Comparison of ENCODE assay signal across 1 cellular context in the genomic region with DNA sequence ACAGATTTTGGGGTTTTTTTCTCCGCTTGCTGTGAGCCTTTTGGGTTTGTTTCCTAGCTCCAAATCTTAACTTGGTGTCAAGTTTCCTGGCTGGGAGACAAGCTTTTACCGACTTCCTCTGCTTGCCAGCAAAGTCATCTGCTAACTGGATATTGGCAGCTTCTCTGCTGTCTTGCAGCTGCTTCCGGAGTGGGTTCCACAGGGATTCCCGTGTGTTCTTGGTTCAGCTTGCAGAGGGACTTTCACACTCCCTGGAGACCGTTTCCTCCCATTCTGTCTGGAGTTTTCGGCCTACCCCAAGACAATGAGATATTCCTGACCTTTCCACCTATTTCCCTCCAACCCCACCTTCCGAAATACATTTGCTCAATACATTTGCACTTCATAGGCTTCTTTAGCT.
TF ChIP-seq lines count a peak whose summit lies in the region.

No MANE protein-coding gene starts in this region.

TF ChIP-seq in K562, 482 proteins besides CTCF, POLR2A, EP300 and RAD21 (continued from another document and continues in another):
- TF ChIP-seq, protein P1, sequence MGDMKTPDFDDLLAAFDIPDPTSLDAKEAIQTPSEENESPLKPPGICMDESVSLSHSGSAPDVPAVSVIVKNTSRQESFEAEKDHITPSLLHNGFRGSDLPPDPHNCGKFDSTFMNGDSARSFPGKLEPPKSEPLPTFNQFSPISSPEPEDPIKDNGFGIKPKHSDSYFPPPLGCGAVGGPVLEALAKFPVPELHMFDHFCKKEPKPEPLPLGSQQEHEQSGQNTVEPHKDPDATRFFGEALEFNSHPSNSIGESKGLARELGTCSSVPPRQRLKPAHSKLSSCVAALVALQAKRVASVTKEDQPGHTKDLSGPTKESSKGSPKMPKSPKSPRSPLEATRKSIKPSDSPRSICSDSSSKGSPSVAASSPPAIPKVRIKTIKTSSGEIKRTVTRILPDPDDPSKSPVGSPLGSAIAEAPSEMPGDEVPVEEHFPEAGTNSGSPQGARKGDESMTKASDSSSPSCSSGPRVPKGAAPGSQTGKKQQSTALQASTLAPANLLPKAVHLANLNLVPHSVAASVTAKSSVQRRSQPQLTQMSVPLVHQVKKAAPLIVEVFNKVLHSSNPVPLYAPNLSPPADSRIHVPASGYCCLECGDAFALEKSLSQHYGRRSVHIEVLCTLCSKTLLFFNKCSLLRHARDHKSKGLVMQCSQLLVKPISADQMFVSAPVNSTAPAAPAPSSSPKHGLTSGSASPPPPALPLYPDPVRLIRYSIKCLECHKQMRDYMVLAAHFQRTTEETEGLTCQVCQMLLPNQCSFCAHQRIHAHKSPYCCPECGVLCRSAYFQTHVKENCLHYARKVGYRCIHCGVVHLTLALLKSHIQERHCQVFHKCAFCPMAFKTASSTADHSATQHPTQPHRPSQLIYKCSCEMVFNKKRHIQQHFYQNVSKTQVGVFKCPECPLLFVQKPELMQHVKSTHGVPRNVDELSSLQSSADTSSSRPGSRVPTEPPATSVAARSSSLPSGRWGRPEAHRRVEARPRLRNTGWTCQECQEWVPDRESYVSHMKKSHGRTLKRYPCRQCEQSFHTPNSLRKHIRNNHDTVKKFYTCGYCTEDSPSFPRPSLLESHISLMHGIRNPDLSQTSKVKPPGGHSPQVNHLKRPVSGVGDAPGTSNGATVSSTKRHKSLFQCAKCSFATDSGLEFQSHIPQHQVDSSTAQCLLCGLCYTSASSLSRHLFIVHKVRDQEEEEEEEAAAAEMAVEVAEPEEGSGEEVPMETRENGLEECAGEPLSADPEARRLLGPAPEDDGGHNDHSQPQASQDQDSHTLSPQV (IDR thresholded peaks at IDR 0.05) = 0 out of 2 replicates have a peak, but pooled peaks have one; percentile 37
- no peak for TF ChIP-seq FOXA3 (CRISPR knock-in tag; conservative IDR thresholded peaks at IDR 0.05 in 1 of 2, IDR thresholded peaks at IDR 0.05 in 1 of 2)
- TF ChIP-seq VEZF1 (CRISPR knock-in tag; IDR thresholded peaks at IDR 0.05) = no peak
- TF ChIP-seq MTA2 (IDR thresholded peaks at IDR 0.05; ENCODE audit: low read depth) = no peak
- TF ChIP-seq SMARCC2 (IDR thresholded peaks at IDR 0.05; ENCODE audit: low read depth) = no peak
- peak; percentile 48; the same call in 1 of the 2 replicates for TF ChIP-seq ARID1B (IDR thresholded peaks at IDR 0.05)
- no peak for TF ChIP-seq NFYB (IDR thresholded peaks at IDR 0.05; ENCODE audit: extremely low read depth, insufficient read length)
- TF ChIP-seq E2F4 (CRISPR knock-in tag; IDR thresholded peaks at IDR 0.05; ENCODE audit: low read depth) = no peak
- TF ChIP-seq ZSCAN32 (CRISPR knock-in tag; IDR thresholded peaks at IDR 0.05) = no peak
- no peak for TF ChIP-seq ZFPM2 (CRISPR knock-in tag; IDR thresholded peaks at IDR 0.05)
- no peak for TF ChIP-seq SIRT6 (IDR thresholded peaks at IDR 0.05; ENCODE audit: low read depth, low read length)
- TF ChIP-seq ZNF318 (IDR thresholded peaks at IDR 0.05; ENCODE audit: borderline replicate concordance in 1 of 2, low read depth in 1 of 2) = no peak
- peak; percentile 57 for TF ChIP-seq DPF2 (IDR thresholded peaks at IDR 0.05)
- no peak for TF ChIP-seq WHSC1 (IDR thresholded peaks at IDR 0.05; ENCODE audit: low read length)
- TF ChIP-seq, protein P2, sequence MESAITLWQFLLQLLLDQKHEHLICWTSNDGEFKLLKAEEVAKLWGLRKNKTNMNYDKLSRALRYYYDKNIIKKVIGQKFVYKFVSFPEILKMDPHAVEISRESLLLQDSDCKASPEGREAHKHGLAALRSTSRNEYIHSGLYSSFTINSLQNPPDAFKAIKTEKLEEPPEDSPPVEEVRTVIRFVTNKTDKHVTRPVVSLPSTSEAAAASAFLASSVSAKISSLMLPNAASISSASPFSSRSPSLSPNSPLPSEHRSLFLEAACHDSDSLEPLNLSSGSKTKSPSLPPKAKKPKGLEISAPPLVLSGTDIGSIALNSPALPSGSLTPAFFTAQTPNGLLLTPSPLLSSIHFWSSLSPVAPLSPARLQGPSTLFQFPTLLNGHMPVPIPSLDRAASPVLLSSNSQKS (CRISPR knock-in tag; IDR thresholded peaks at IDR 0.05) = no peak
- no peak for TF ChIP-seq EGR1 (conservative IDR thresholded peaks at IDR 0.05)
- TF ChIP-seq MCM3 (IDR thresholded peaks at IDR 0.05) = no peak
- no peak for TF ChIP-seq ZNF561 (CRISPR knock-in tag; conservative IDR thresholded peaks at IDR 0.05)
- TF ChIP-seq MAZ (CRISPR knock-in tag; conservative IDR thresholded peaks at IDR 0.05 in 1 of 2, IDR thresholded peaks at IDR 0.05 in 1 of 2) = peak; percentile 16 to 23; a peak in 1 of 4 replicates
- no peak for TF ChIP-seq HINFP (tag; conservative IDR thresholded peaks at IDR 0.05; ENCODE audit: low read depth)
- no peak for TF ChIP-seq MTF1 (CRISPR knock-in tag; IDR thresholded peaks at IDR 0.05; ENCODE audit: borderline replicate concordance)
- no peak for TF ChIP-seq ZBED1 (IDR thresholded peaks at IDR 0.05)
- no peak for TF ChIP-seq ZNF165 (CRISPR knock-in tag; IDR thresholded peaks at IDR 0.05; ENCODE audit: borderline replicate concordance)
- TF ChIP-seq FOXK2 (conservative IDR thresholded peaks at IDR 0.05 in 1 of 2, IDR thresholded peaks at IDR 0.05 in 1 of 2; ENCODE audit: low read depth in 2 of 2) = no peak
- TF ChIP-seq RBM17 (IDR thresholded peaks at IDR 0.05; ENCODE audit: borderline replicate concordance, low read depth, low read length) = no peak
- no peak for TF ChIP-seq HOMEZ (CRISPR knock-in tag; IDR thresholded peaks at IDR 0.05)
- TF ChIP-seq NRF1 (conservative IDR thresholded peaks at IDR 0.05 in 1 of 2, IDR thresholded peaks at IDR 0.05 in 1 of 2) = no peak
- TF ChIP-seq KDM4B (IDR thresholded peaks at IDR 0.05; ENCODE audit: borderline replicate concordance in 2 of 2, low read depth in 1 of 2) = no peak
- TF ChIP-seq, protein P3, sequence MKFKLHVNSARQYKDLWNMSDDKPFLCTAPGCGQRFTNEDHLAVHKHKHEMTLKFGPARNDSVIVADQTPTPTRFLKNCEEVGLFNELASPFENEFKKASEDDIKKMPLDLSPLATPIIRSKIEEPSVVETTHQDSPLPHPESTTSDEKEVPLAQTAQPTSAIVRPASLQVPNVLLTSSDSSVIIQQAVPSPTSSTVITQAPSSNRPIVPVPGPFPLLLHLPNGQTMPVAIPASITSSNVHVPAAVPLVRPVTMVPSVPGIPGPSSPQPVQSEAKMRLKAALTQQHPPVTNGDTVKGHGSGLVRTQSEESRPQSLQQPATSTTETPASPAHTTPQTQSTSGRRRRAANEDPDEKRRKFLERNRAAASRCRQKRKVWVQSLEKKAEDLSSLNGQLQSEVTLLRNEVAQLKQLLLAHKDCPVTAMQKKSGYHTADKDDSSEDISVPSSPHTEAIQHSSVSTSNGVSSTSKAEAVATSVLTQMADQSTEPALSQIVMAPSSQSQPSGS (CRISPR knock-in tag; IDR thresholded peaks at IDR 0.05) = no peak
- TF ChIP-seq RBBP5 (IDR thresholded peaks at IDR 0.05; ENCODE audit: borderline replicate concordance, insufficient read depth, low read length, poor library complexity, severe bottlenecking) = peak; percentile 62
- TF ChIP-seq BCOR (IDR thresholded peaks at IDR 0.05) = peak; percentile 6; the same call in 1 of the 2 replicates
